11 cellular contexts compared by ENCODE assay signal in the genomic region with DNA sequence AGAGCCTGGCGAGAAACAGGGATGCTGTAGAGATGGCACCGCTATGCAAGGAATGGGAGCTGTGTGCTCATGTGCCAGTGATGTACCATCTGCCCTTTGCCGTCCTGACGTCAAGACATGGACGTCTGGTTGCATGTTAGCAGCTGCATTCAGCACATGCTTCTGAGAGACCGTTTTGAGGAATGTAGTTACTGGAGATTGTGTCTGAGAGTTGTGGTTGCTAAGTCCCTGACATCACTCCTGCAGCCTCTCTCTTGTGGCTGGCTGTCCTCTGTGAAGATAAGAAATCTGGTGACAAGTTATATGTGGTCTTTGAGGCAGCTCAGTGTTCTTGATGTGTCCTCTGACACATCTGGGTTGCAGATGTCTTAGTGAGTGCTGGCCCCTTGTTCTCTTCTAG.
A peak's percentile ranks its signal among the peaks of the same experiment; 100 is the strongest.
DNase-seq lines count a peak whose midpoint lies in the region; ATAC-seq and TF ChIP-seq lines count a peak whose summit lies in the region.
"Had no signal": no experiment of that assay in that cellular context is flagged by ENCODE, and none has a peak within 500 bp of the region (broad histone marks: within the 10 kb centered on the region; RNA-seq: fewer than 3 reads in every experiment).

No MANE protein-coding gene starts in this region.

- peaks cover 22% of the 10 kb centered on the region for H3K4me1 Mint-ChIP-seq in activated CD8-positive, alpha-beta memory T cell treated with anti-CD3 and anti-CD28 coated beads, Interleukin-2, amount 10 ng/mL, durations not matched to agents 7 days and 5 days
- H3K4me1 Mint-ChIP-seq in activated naive CD8-positive, alpha-beta T cell treated with anti-CD3 and anti-CD28 coated beads, Interleukin-2, amount 10 ng/mL, durations not matched to agents 7 days and 5 days, result peaks cover 27% of the 10 kb centered on the region
- peaks cover 45% of the 10 kb centered on the region for H3K4me1 Mint-ChIP-seq in stimulated activated naive CD8-positive, alpha-beta T cell treated with anti-CD3 and anti-CD28 coated beads, Interleukin-15, Interleukin-2, amounts not matched to agents 100 ng/mL and 50 ng/mL, for 24 hours (ENCODE audit: low read depth)

- H3K36me3 Mint-ChIP-seq in activated CD8-positive, alpha-beta memory T cell treated with anti-CD3 and anti-CD28 coated beads, Interleukin-2, amount 10 ng/mL, durations not matched to agents 7 days and 5 days, result no peaks in the 10 kb centered on the region
- H3K36me3 Mint-ChIP-seq in activated naive CD8-positive, alpha-beta T cell treated with anti-CD3 and anti-CD28 coated beads, Interleukin-2, amount 10 ng/mL, durations not matched to agents 7 days and 5 days, result peaks cover 16% of the 10 kb centered on the region
- H3K36me3 Mint-ChIP-seq in stimulated activated naive CD8-positive, alpha-beta T cell treated with anti-CD3 and anti-CD28 coated beads, Interleukin-15, Interleukin-2, amounts not matched to agents 100 ng/mL and 50 ng/mL, for 24 hours (ENCODE audit: low read depth), result no peaks in the 10 kb centered on the region

- peak overlapping the region; percentile 35 for H3K27ac Mint-ChIP-seq in activated CD8-positive, alpha-beta memory T cell treated with anti-CD3 and anti-CD28 coated beads, Interleukin-2, amount 10 ng/mL, durations not matched to agents 7 days and 5 days
- peak overlapping the region; percentile 39 for H3K27ac Mint-ChIP-seq in activated naive CD8-positive, alpha-beta T cell treated with anti-CD3 and anti-CD28 coated beads, Interleukin-2, amount 10 ng/mL, durations not matched to agents 7 days and 5 days
- H3K27ac Mint-ChIP-seq in stimulated activated naive CD8-positive, alpha-beta T cell treated with anti-CD3 and anti-CD28 coated beads, Interleukin-15, Interleukin-2, amounts not matched to agents 100 ng/mL and 50 ng/mL, for 24 hours, result peak overlapping the region; percentile 23
- H3K27ac Mint-ChIP-seq: neural progenitor cell had no signal

- no peak overlapping the region for H3K4me3 Mint-ChIP-seq in activated CD8-positive, alpha-beta memory T cell treated with anti-CD3 and anti-CD28 coated beads, Interleukin-2, amount 10 ng/mL, durations not matched to agents 7 days and 5 days
- peak overlapping the region; percentile 29 for H3K4me3 Mint-ChIP-seq in activated naive CD8-positive, alpha-beta T cell treated with anti-CD3 and anti-CD28 coated beads, Interleukin-2, amount 10 ng/mL, durations not matched to agents 7 days and 5 days
- H3K4me3 Mint-ChIP-seq in stimulated activated naive CD8-positive, alpha-beta T cell treated with anti-CD3 and anti-CD28 coated beads, Interleukin-15, Interleukin-2, amounts not matched to agents 100 ng/mL and 50 ng/mL, for 24 hours, result no peak overlapping the region
- H3K4me3 Mint-ChIP-seq: neural progenitor cell had no signal

- H3K9me3 Mint-ChIP-seq in activated CD8-positive, alpha-beta memory T cell treated with anti-CD3 and anti-CD28 coated beads, Interleukin-2, amount 10 ng/mL, durations not matched to agents 7 days and 5 days (ENCODE audit: low read depth), result no peaks in the 10 kb centered on the region
- H3K9me3 Mint-ChIP-seq in activated naive CD8-positive, alpha-beta T cell treated with anti-CD3 and anti-CD28 coated beads, Interleukin-2, amount 10 ng/mL, durations not matched to agents 7 days and 5 days, result no peaks in the 10 kb centered on the region
- no peaks in the 10 kb centered on the region for H3K9me3 Mint-ChIP-seq in stimulated activated naive CD8-positive, alpha-beta T cell treated with anti-CD3 and anti-CD28 coated beads, Interleukin-15, Interleukin-2, amounts not matched to agents 100 ng/mL and 50 ng/mL, for 24 hours

- ATAC-seq in activated CD8-positive, alpha-beta memory T cell treated with anti-CD3 and anti-CD28 coated beads, Interleukin-2, amount 10 ng/mL, durations not matched to agents 7 days and 5 days, result peak; percentile 87
- peak; percentile 95 for ATAC-seq in activated naive CD8-positive, alpha-beta T cell treated with anti-CD3 and anti-CD28 coated beads, Interleukin-2, amount 10 ng/mL, durations not matched to agents 7 days and 5 days (ENCODE audit: low read depth)

- TF ChIP-seq CTCF in fibroblast of pulmonary artery (IDR thresholded peaks at IDR 0.05; ENCODE audit: low read length, missing control alignments), result no peak

- H3K4me3 ChIP-seq in fibroblast of pulmonary artery (replicated peaks; ENCODE audit: low read depth, low read length), result no peak overlapping the region
- H3K4me3 ChIP-seq: neural progenitor cell had no signal

- H3K27me3 Mint-ChIP-seq in activated CD8-positive, alpha-beta memory T cell treated with anti-CD3 and anti-CD28 coated beads, Interleukin-2, amount 10 ng/mL, durations not matched to agents 7 days and 5 days, result no peaks in the 10 kb centered on the region
- peaks cover 2% of the 10 kb centered on the region for H3K27me3 Mint-ChIP-seq in activated naive CD8-positive, alpha-beta T cell treated with anti-CD3 and anti-CD28 coated beads, Interleukin-2, amount 10 ng/mL, durations not matched to agents 7 days and 5 days
- no peaks in the 10 kb centered on the region for H3K27me3 Mint-ChIP-seq in stimulated activated naive CD8-positive, alpha-beta T cell treated with anti-CD3 and anti-CD28 coated beads, Interleukin-15, Interleukin-2, amounts not matched to agents 100 ng/mL and 50 ng/mL, for 24 hours

- peak; percentile 60 for DNase-seq in activated CD8-positive, alpha-beta memory T cell treated with anti-CD3 and anti-CD28 coated beads, Interleukin-2, amount 10 ng/mL, durations not matched to agents 7 days and 5 days
- no peak for DNase-seq in activated CD8-positive, alpha-beta memory T cell treated with anti-CD3 and anti-CD28 coated beads, Interleukin-2, amount 50 U/mL, for 48 hours
- DNase-seq in activated naive CD8-positive, alpha-beta T cell treated with anti-CD3 and anti-CD28 coated beads, Interleukin-2, amount 10 ng/mL, durations not matched to agents 7 days and 5 days, result no peak
- DNase-seq in fibroblast of pulmonary artery (ENCODE audit: low read depth), result peak; percentile 56
- DNase-seq in AG20443 (ENCODE audit: low spot score), result no peak
- no peak for DNase-seq in NCI-H187 treated with DMSO at 0.1 percent for 48 hours (lab: John Stamatoyannopoulos, UW)
- DNase-seq in stimulated activated CD4-positive, alpha-beta T cell treated with anti-CD3 and anti-CD28 coated beads, Interleukin-12 subunit alpha, Interleukin-12 subunit beta, amount 100 ng/mL, for 4 hours, result no peak
- DNase-seq: NCI-H1930, SIG-M5 had no signal

- POLR2A ChIA-PET in activated naive CD8-positive, alpha-beta T cell treated with anti-CD3 and anti-CD28 coated beads, Interleukin-2, amount 10 ng/mL, durations not matched to agents 7 days and 5 days (lab: Charles Lee), result interaction anchor here (0.9 to 1.2 kb wide), 3 partner anchors 11 to 37 kb away, joined by 3 to 5 read pairs (median 4); no protein-coding TSS in a partner anchor

- CTCF ChIA-PET in activated CD8-positive, alpha-beta memory T cell treated with anti-CD3 and anti-CD28 coated beads, Interleukin-2, amount 10 ng/mL, durations not matched to agents 7 days and 5 days (lab: Charles Lee), result interaction anchor here (1.0 to 2.7 kb wide), 3 partner anchors 40 to 66 kb away, joined by 3 to 11 read pairs (median 4); no protein-coding TSS in a partner anchor

Comparison
In these comparisons a context has a peak if more than half of its experiments do, and no peak if none do; other contexts are left out.
1. DNase-seq: peak in activated CD8-positive, alpha-beta memory T cell treated with anti-CD3 and anti-CD28 coated beads, Interleukin-2, amount 10 ng/mL, durations not matched to agents 7 days and 5 days (single experiment) and fibroblast of pulmonary artery (single experiment); none in activated CD8-positive, alpha-beta memory T cell treated with anti-CD3 and anti-CD28 coated beads, Interleukin-2, amount 50 U/mL, for 48 hours (single experiment), activated naive CD8-positive, alpha-beta T cell treated with anti-CD3 and anti-CD28 coated beads, Interleukin-2, amount 10 ng/mL, durations not matched to agents 7 days and 5 days (single experiment), AG20443 (single experiment), NCI-H187 treated with DMSO at 0.1 percent for 48 hours (single experiment) and stimulated activated CD4-positive, alpha-beta T cell treated with anti-CD3 and anti-CD28 coated beads, Interleukin-12 subunit alpha, Interleukin-12 subunit beta, amount 100 ng/mL, for 4 hours (single experiment).
2. Peak in every context shown above with its lines, with median percentiles within 50 percentile points of each other: H3K27ac Mint-ChIP-seq.